Comparison of ENCODE assay signal across 12 cellular contexts in genomic region chr21:44337428-44337827, GRCh38. TPM values are rescaled to one million over a fixed set of nuclear protein-coding genes. Genes with fewer than 3 reads are reported as not detected.
A peak's percentile ranks its signal among the peaks of the same experiment; 100 is the strongest.
DNase-seq lines count a peak whose midpoint lies in the region; ATAC-seq and TF ChIP-seq lines count a peak whose summit lies in the region.
"Had no signal": no experiment of that assay in that cellular context is flagged by ENCODE, and none has a peak within 500 bp of the region (broad histone marks: within the 10 kb centered on the region; RNA-seq: fewer than 3 reads in every experiment).

No MANE protein-coding gene starts in this region.

- no peaks in the 10 kb centered on the region for H3K9me3 ChIP-seq in A673 (ENCODE audit: low read depth, low read length, poor library complexity, severe bottlenecking)
- H3K9me3 ChIP-seq in Caco-2: no peaks in the 10 kb centered on the region

- H3K27ac ChIP-seq in A673 (ENCODE audit: low read depth, low read length, poor library complexity, severe bottlenecking) (peak overlapping the region; percentile 39), caudate nucleus (ENCODE audit: low read depth, low read length) (peak overlapping the region; percentile 91)

- intact Hi-C loops in A673 (cut with micrococcal nuclease; ENCODE audit: unreplicated experiment) (no loop called here), Caco-2 (cut with micrococcal nuclease; ENCODE audit: unreplicated experiment) (loop anchor here (10.0 kb wide), 1 partner anchor 537 kb away; the partner anchor contains the start of gene PTTG1IP)

- no peaks in the 10 kb centered on the region for H3K9me3 Mint-ChIP-seq in Caco-2 (ENCODE audit: unreplicated experiment)
- no peaks in the 10 kb centered on the region for H3K9me3 Mint-ChIP-seq in natural killer cell treated with Interleukin-12 subunit alpha and Interleukin-12 subunit beta and Interleukin-15 and Interleukin-18, amount 100 ng/mL, for 72 hours
- H3K9me3 Mint-ChIP-seq: stimulated activated naive CD8-positive, alpha-beta T cell treated with anti-CD3 and anti-CD28 coated beads, Interleukin-15, Interleukin-2, amounts not matched to agents 100 ng/mL and 50 ng/mL, for 24 hours had no signal

- H3K4me1 ChIP-seq in A673 (ENCODE audit: insufficient read depth, low read length, poor library complexity, severe bottlenecking) (peaks cover 6% of the 10 kb centered on the region), Caco-2 (peaks cover 22% of the 10 kb centered on the region)

- TF ChIP-seq CTCF in A673 (conservative IDR thresholded peaks at IDR 0.05; ENCODE audit: low read depth, low read length) (no peak), Caco-2 (IDR thresholded peaks at IDR 0.05; ENCODE audit: insufficient read depth in 1 of 2, low read depth in 1 of 2, low read length in 1 of 2, severe bottlenecking in 1 of 2, unreplicated experiment in 1 of 2) (no peak)

- DNase-seq in A673 (ENCODE audit: low spot score) (no peak), Caco-2 (no peak), caudate nucleus (lab: John Stamatoyannopoulos, UW) (no peak), NCI-H187 (lab: John Stamatoyannopoulos, UW) (no peak), NCI-H1436 treated with DMSO at 0.1 percent for 48 hours (lab: John Stamatoyannopoulos, UW) (no peak), medulla oblongata (ENCODE audit: extremely low spot score) (no peak)
- no peak for DNase-seq in natural killer cell treated with Interleukin-12 subunit alpha and Interleukin-12 subunit beta and Interleukin-15 and Interleukin-18, amount 100 ng/mL, for 72 hours (ENCODE audit: low spot score)
- DNase-seq in central memory CD4-positive, alpha-beta T cell: no peak
- DNase-seq: NCI-H187 treated with DMSO at 0.1 percent for 48 hours; stimulated activated CD4-positive, alpha-beta T cell treated with anti-CD3 and anti-CD28 coated beads, Interleukin-4, amount 100 ng/mL, for 1 hour had no signal

- peaks cover 58% of the 10 kb centered on the region for H3K36me3 Mint-ChIP-seq in Caco-2 (ENCODE audit: insufficient read depth, unreplicated experiment)
- H3K36me3 Mint-ChIP-seq in natural killer cell treated with Interleukin-12 subunit alpha and Interleukin-12 subunit beta and Interleukin-15 and Interleukin-18, amount 100 ng/mL, for 72 hours: no peaks in the 10 kb centered on the region

- no peaks in the 10 kb centered on the region for H3K27me3 Mint-ChIP-seq in Caco-2 (ENCODE audit: insufficient read depth, unreplicated experiment)
- H3K27me3 Mint-ChIP-seq in natural killer cell treated with Interleukin-12 subunit alpha and Interleukin-12 subunit beta and Interleukin-15 and Interleukin-18, amount 100 ng/mL, for 72 hours: no peaks in the 10 kb centered on the region
- H3K27me3 Mint-ChIP-seq: stimulated activated naive CD8-positive, alpha-beta T cell treated with anti-CD3 and anti-CD28 coated beads, Interleukin-15, Interleukin-2, amounts not matched to agents 100 ng/mL and 50 ng/mL, for 24 hours had no signal

- H3K27me3 ChIP-seq in A673 (replicated peaks; ENCODE audit: insufficient read depth, low read depth, low read length, poor library complexity) (no peaks in the 10 kb centered on the region), Caco-2 (replicated peaks; ENCODE audit: control insufficient read depth, insufficient read depth, low read length) (no peaks in the 10 kb centered on the region)

- H3K4me3 ChIP-seq in A673 (ENCODE audit: low read depth, low read length, poor library complexity, severe bottlenecking) (no peak overlapping the region), Caco-2 (ENCODE audit: low read depth, low read length) (no peak overlapping the region)

- no TSS peak for BruUV-seq in A673 (replicated peaks; lab: Mats Ljungman, UMichigan)
- BruUV-seq in Caco-2 (replicated peaks; lab: Mats Ljungman, UMichigan): no TSS peak

- peak overlapping the region; percentile 66 for H3K4me3 Mint-ChIP-seq in Caco-2 (ENCODE audit: unreplicated experiment)
- peak overlapping the region; percentile 65 for H3K4me3 Mint-ChIP-seq in natural killer cell treated with Interleukin-12 subunit alpha and Interleukin-12 subunit beta and Interleukin-15 and Interleukin-18, amount 100 ng/mL, for 72 hours

- POLR2A ChIA-PET in A673 (lab: Charles Lee; ENCODE audit: low non-redundant PET): no interaction called here
- POLR2A ChIA-PET in Caco-2 (lab: Charles Lee): no interaction called here

- H3K36me3 ChIP-seq in A673 (ENCODE audit: insufficient read depth, low read length, poor library complexity, severe bottlenecking): no peaks in the 10 kb centered on the region
- peaks cover 3% of the 10 kb centered on the region for H3K36me3 ChIP-seq in Caco-2 (ENCODE audit: control insufficient read depth, insufficient read depth, low read length)

- peaks cover 35% of the 10 kb centered on the region for H3K4me1 Mint-ChIP-seq in Caco-2 (ENCODE audit: low read depth, unreplicated experiment)
- H3K4me1 Mint-ChIP-seq in natural killer cell treated with Interleukin-12 subunit alpha and Interleukin-12 subunit beta and Interleukin-15 and Interleukin-18, amount 100 ng/mL, for 72 hours (ENCODE audit: low read depth in 2 of 2): peaks cover 16 to 27% of the 10 kb centered on the region in 2 donors

- no peak for ATAC-seq in natural killer cell treated with Interleukin-12 subunit alpha and Interleukin-12 subunit beta and Interleukin-15 and Interleukin-18, amount 100 ng/mL, for 72 hours

- H3K27ac Mint-ChIP-seq in Caco-2 (ENCODE audit: unreplicated experiment): peak overlapping the region; percentile 63
- peak overlapping the region; percentile 55 to 64 for H3K27ac Mint-ChIP-seq in natural killer cell treated with Interleukin-12 subunit alpha and Interleukin-12 subunit beta and Interleukin-15 and Interleukin-18, amount 100 ng/mL, for 72 hours

- CTCF ChIA-PET in A673 (lab: Charles Lee): no interaction called here
- CTCF ChIA-PET in Caco-2 (lab: Charles Lee): no interaction called here

RNA-seq across cellular contexts. Expression of gene CFAP410, which starts 1.8 kb away (rescaled TPM):
- total RNA-seq in A673 (2021) (13.3 and 14.0 TPM in 2 replicates), Caco-2 (2022) (16.5 and 20.1 TPM in 2 replicates)
- 10 to 100 TPM; 19.6 to 28.4 TPM for total RNA-seq in natural killer cell treated with Interleukin-12 subunit alpha and Interleukin-12 subunit beta and Interleukin-15 and Interleukin-18, amount 100 ng/mL, for 72 hours

RNA-seq across cellular contexts. Expression of gene TRPM2, which starts 16.0 kb away (rescaled TPM):
- total RNA-seq in A673 (2021) (0.21 TPM in 1 of 2 replicates, not detected in the other), Caco-2 (2022) (0.07 and 0.20 TPM in 2 replicates)
- 10 to 100 TPM; 14.7 to 15.8 TPM for total RNA-seq in natural killer cell treated with Interleukin-12 subunit alpha and Interleukin-12 subunit beta and Interleukin-15 and Interleukin-18, amount 100 ng/mL, for 72 hours
- total RNA-seq: pulmonary artery endothelial cell had no signal

RNA-seq across cellular contexts. Expression of gene PFKL, which starts 37.6 kb away (rescaled TPM):
- total RNA-seq in A673 (2021) (112 and 122 TPM in 2 replicates), Caco-2 (2022) (137 and 140 TPM in 2 replicates)
- total RNA-seq in natural killer cell treated with Interleukin-12 subunit alpha and Interleukin-12 subunit beta and Interleukin-15 and Interleukin-18, amount 100 ng/mL, for 72 hours: 100 to 1,000 TPM; 134 to 139 TPM

RNA-seq across cellular contexts. Expression of gene AIRE, which starts 51.8 kb away (rescaled TPM):
- not detected in 2 replicates for total RNA-seq in A673 (2021)
- not detected in 2 replicates for total RNA-seq in Caco-2 (2022)
- total RNA-seq in natural killer cell treated with Interleukin-12 subunit alpha and Interleukin-12 subunit beta and Interleukin-15 and Interleukin-18, amount 100 ng/mL, for 72 hours: not detected

Comparison
In these comparisons a context has a peak if more than half of its experiments do, and no peak if none do; other contexts are left out.
1. RNA of gene TRPM2, which starts 16.0 kb away (total RNA-seq): 14.7 to 15.8 TPM in natural killer cell treated with Interleukin-12 subunit alpha and Interleukin-12 subunit beta and Interleukin-15 and Interleukin-18, amount 100 ng/mL, for 72 hours; 0.21 TPM in A673 and 0.07 to 0.20 TPM in Caco-2; every median in the first group is over 10 times any median in the second.